ENCODE assay signal across 8 cellular contexts in genomic region chr16:20849587-20850390, GRCh38. TPM values are rescaled to one million over a fixed set of nuclear protein-coding genes. Genes with fewer than 3 reads are reported as not detected.
DNase-seq lines count a peak whose midpoint lies in the region; TF ChIP-seq lines count a peak whose summit lies in the region.

No MANE protein-coding gene starts in this region.

- no peak for TF ChIP-seq POLR2A in suprapubic skin (IDR thresholded peaks at IDR 0.05)

- no peaks in the 10 kb centered on the region for H3K9me3 ChIP-seq in suprapubic skin

- H3K4me3 ChIP-seq in fibroblast of the aortic adventitia (ENCODE audit: low read depth, low read length) (no peak overlapping the region), suprapubic skin (no peak overlapping the region)

- DNase-seq in COLO668 (lab: John Stamatoyannopoulos, UW; ENCODE audit: unreplicated experiment) (peak; percentile 51), HT-29 (ENCODE audit: low spot score) (peak; percentile 85), RPMI7951 (ENCODE audit: low read depth) (peak; percentile 54), activated T-helper 1 cell treated with Interleukin-2 at 50 U/mL for 16 hours (ENCODE audit: low read depth) (peak; percentile 26), fibroblast of the aortic adventitia (ENCODE audit: low read depth) (peak; percentile 84), nucleus accumbens (lab: John Stamatoyannopoulos, UW) (peak in 47 of 56 donors; percentile 1 to 86 (median 35)), suprapubic skin (ENCODE audit: low spot score in 2 of 2) (peak; percentile 81 to 86), NCI-H128 (lab: John Stamatoyannopoulos, UW; ENCODE audit: unreplicated experiment) (no peak)

- TF ChIP-seq CTCF in fibroblast of the aortic adventitia (IDR thresholded peaks at IDR 0.05; ENCODE audit: insufficient read depth, low read length) = peak; percentile 99
- TF ChIP-seq CTCF in suprapubic skin (IDR thresholded peaks at IDR 0.05) = peak; percentile 94 to 96

- WGBS in suprapubic skin = 32% methylated on average over 6 of the region's 6 CpGs

- H3K27ac ChIP-seq in suprapubic skin = peak overlapping the region; percentile 91

- TF ChIP-seq EP300 in suprapubic skin (IDR thresholded peaks at IDR 0.05) = no peak

- no peaks in the 10 kb centered on the region for H3K36me3 ChIP-seq in suprapubic skin

- H3K27me3 ChIP-seq in suprapubic skin = no peaks in the 10 kb centered on the region

- peaks cover 52% of the 10 kb centered on the region for H3K4me1 ChIP-seq in suprapubic skin

RNA-seq across cellular contexts. Expression of gene REXO5, which starts 43.5 kb away (rescaled TPM):
- 5.8 and 6.5 TPM in 2 replicates for total RNA-seq in HT-29 (2014; rRNA removed; shearing (Covaris generic))
- total RNA-seq in RPMI7951 (2014; rRNA removed; shearing (Covaris generic)) = 8.6 and 12.5 TPM in 2 replicates
- total RNA-seq in fibroblast of the aortic adventitia (ENCODE audit: low replicate concordance) (5.2 and 12.4 TPM in 2 replicates), suprapubic skin (1 to 10 TPM; 3.5 to 9.1 (median 3.9) TPM)

RNA-seq across cellular contexts. Expression of gene ERI2, which starts 43.5 kb away (rescaled TPM):
- total RNA-seq in HT-29 (2014; rRNA removed; shearing (Covaris generic)) = 11.9 and 17.8 TPM in 2 replicates
- 29.3 and 29.7 TPM in 2 replicates for total RNA-seq in RPMI7951 (2014; rRNA removed; shearing (Covaris generic))
- total RNA-seq in fibroblast of the aortic adventitia (ENCODE audit: low replicate concordance) (13.7 and 32.7 TPM in 2 replicates), suprapubic skin (10 to 100 TPM; 11.0 to 21.8 (median 18.0) TPM)

RNA-seq across cellular contexts. Expression of gene DCUN1D3, which starts 50.4 kb away (rescaled TPM):
- 8.8 and 8.9 TPM in 2 replicates for total RNA-seq in HT-29 (2014; rRNA removed; shearing (Covaris generic))
- 5.3 and 5.7 TPM in 2 replicates for total RNA-seq in RPMI7951 (2014; rRNA removed; shearing (Covaris generic))
- 21.6 and 30.2 TPM in 2 replicates for total RNA-seq in fibroblast of the aortic adventitia (ENCODE audit: low replicate concordance)
- 10 to 100 TPM; 16.6 to 31.8 (median 21.1) TPM for total RNA-seq in suprapubic skin

RNA-seq across cellular contexts. Expression of gene LYRM1, which starts 50.8 kb away (rescaled TPM):
- total RNA-seq in HT-29 (2014; rRNA removed; shearing (Covaris generic)) = 28.5 and 36.5 TPM in 2 replicates
- total RNA-seq in RPMI7951 (2014; rRNA removed; shearing (Covaris generic)) = 38.4 and 43.7 TPM in 2 replicates
- total RNA-seq in fibroblast of the aortic adventitia (ENCODE audit: low replicate concordance) (31.6 and 49.8 TPM in 2 replicates), suprapubic skin (10 to 100 TPM; 17.4 to 37.3 (median 30.0) TPM)
